Comparison of ENCODE assay signal across 9 cellular contexts in genomic region chr5:119031047-119031886, GRCh38. TPM values are rescaled to one million over a fixed set of nuclear protein-coding genes. Genes with fewer than 3 reads are reported as not detected.
A peak's percentile ranks its signal among the peaks of the same experiment; 100 is the strongest.
DNase-seq lines count a peak whose midpoint lies in the region; ATAC-seq and TF ChIP-seq lines count a peak whose summit lies in the region.
"Had no signal": no experiment of that assay in that cellular context is flagged by ENCODE, and none has a peak within 500 bp of the region (broad histone marks: within the 10 kb centered on the region; RNA-seq: fewer than 3 reads in every experiment).

No MANE protein-coding gene starts in this region.

- no peaks in the 10 kb centered on the region for H3K9me3 Mint-ChIP-seq in osteocyte (ENCODE audit: unreplicated experiment)

- H4K20me1 ChIP-seq in BLaER1 treated with 17β-estradiol and CSF1 and Interleukin-3, amounts not matched to agents 10 nM and 100 nM, result no peaks in the 10 kb centered on the region

- H3K4me2 ChIP-seq in BLaER1 treated with 17β-estradiol and CSF1 and Interleukin-3, amounts not matched to agents 10 nM and 100 nM, result peak overlapping the region; percentile 51 to 87 (median 72)

- peaks cover 0 to 8% (median 0%) of the 10 kb centered on the region in 11 experiments; a peak in 3 of 22 replicates for H3K9me3 ChIP-seq in BLaER1 treated with 17β-estradiol and CSF1 and Interleukin-3, amounts not matched to agents 10 nM and 100 nM (replicated peaks in 1 of 11)
- H3K9me3 ChIP-seq in SK-N-MC (ENCODE audit: low read depth, low read length), result no peaks in the 10 kb centered on the region
- H3K9me3 ChIP-seq: left ventricle myocardium inferior had no signal

- peak; percentile 69 for ATAC-seq in GM19043 (IDR thresholded peaks at IDR 0.05; ENCODE audit: low read depth, unreplicated experiment)
- peak; percentile 76 for ATAC-seq in HG02943 (IDR thresholded peaks at IDR 0.05; ENCODE audit: low read depth, unreplicated experiment)

- H3K27ac ChIP-seq in BLaER1 treated with 17β-estradiol and CSF1 and Interleukin-3, amounts not matched to agents 10 nM and 100 nM, result peak overlapping the region in 10 of 11 experiments; percentile 21 to 83 (median 37); a peak in 15 of 22 replicates
- H3K27ac ChIP-seq in SK-N-MC, result peak overlapping the region; percentile 99
- H3K27ac ChIP-seq: left ventricle myocardium inferior had no signal

- no peak overlapping the region for H3K4me3 Mint-ChIP-seq in osteocyte (ENCODE audit: unreplicated experiment)

- DNase-seq in SK-N-MC (ENCODE audit: low read depth, low spot score) (peak; percentile 78), cerebellar nuclear complex (lab: John Stamatoyannopoulos, UW) (no peak), SHP77 (lab: John Stamatoyannopoulos, UW) (no peak), osteocyte (ENCODE audit: extremely low spot score, unreplicated experiment) (no peak), NCI-H524 treated with DMSO at 0.1 percent for 48 hours (lab: John Stamatoyannopoulos, UW) (no peak)
- DNase-seq: left ventricle myocardium inferior had no signal

- peaks cover 8% of the 10 kb centered on the region for H3K4me1 Mint-ChIP-seq in osteocyte (ENCODE audit: unreplicated experiment)

- TF ChIP-seq CTCF in osteocyte (IDR thresholded peaks at IDR 0.05), result no peak

- no peaks in the 10 kb centered on the region for H3K27me3 Mint-ChIP-seq in osteocyte (ENCODE audit: unreplicated experiment)

- H3K4me3 ChIP-seq in BLaER1 treated with 17β-estradiol and CSF1 and Interleukin-3, amounts not matched to agents 10 nM and 100 nM, result peak overlapping the region in 2 of 10 experiments; percentile 9 to 30; a peak in 2 of 20 replicates
- H3K4me3 ChIP-seq in SK-N-MC, result peak overlapping the region; percentile 45
- H3K4me3 ChIP-seq: left ventricle myocardium inferior had no signal

- no peak overlapping the region for H3K27ac Mint-ChIP-seq in osteocyte (ENCODE audit: unreplicated experiment)

- H3K9ac ChIP-seq in BLaER1 treated with 17β-estradiol and CSF1 and Interleukin-3, amounts not matched to agents 10 nM and 100 nM, result no peak overlapping the region
- H3K9ac ChIP-seq in SK-N-MC (ENCODE audit: insufficient read length), result peak overlapping the region; percentile 58

- no peaks in the 10 kb centered on the region for H3K27me3 ChIP-seq in BLaER1 treated with 17β-estradiol and CSF1 and Interleukin-3, amounts not matched to agents 10 nM and 100 nM

- H3K36me3 ChIP-seq in BLaER1 treated with 17β-estradiol and CSF1 and Interleukin-3, amounts not matched to agents 10 nM and 100 nM, result no peaks in the 10 kb centered on the region
- no peaks in the 10 kb centered on the region for H3K36me3 ChIP-seq in SK-N-MC (ENCODE audit: insufficient read depth, low read length)
- H3K36me3 ChIP-seq: left ventricle myocardium inferior had no signal

- peaks cover 21 to 46% (median 33%) of the 10 kb centered on the region in 10 experiments for H3K4me1 ChIP-seq in BLaER1 treated with 17β-estradiol and CSF1 and Interleukin-3, amounts not matched to agents 10 nM and 100 nM
- H3K4me1 ChIP-seq: left ventricle myocardium inferior had no signal

- no peaks in the 10 kb centered on the region for H3K36me3 Mint-ChIP-seq in osteocyte (ENCODE audit: unreplicated experiment)

RNA-seq across cellular contexts. Expression of gene DMXL1, which starts 39.6 kb away (rescaled TPM):
- 37.3 and 38.2 TPM in 2 replicates for total RNA-seq in osteocyte

RNA-seq across cellular contexts. Expression of gene DTWD2, which starts 42.9 kb away (rescaled TPM):
- total RNA-seq in osteocyte, result 5.8 and 6.1 TPM in 2 replicates
